In genomic region chr4:26861434-26862186, GRCh38 we compare ENCODE assay signal across 8 cellular contexts.
DNase-seq lines count a peak whose midpoint lies in the region; ATAC-seq and TF ChIP-seq lines count a peak whose summit lies in the region.

No MANE protein-coding gene starts in this region.

- no peak for TF ChIP-seq CTCF in epithelial cell of esophagus (IDR thresholded peaks at IDR 0.05; ENCODE audit: insufficient read depth, low read depth, low read length, missing control alignments)

- H3K27me3 ChIP-seq in BLaER1 (no peaks in the 10 kb centered on the region), mucosa of rectum (ENCODE audit: control insufficient read depth in 2 of 2, insufficient read depth in 2 of 2, low read length in 2 of 2) (no peaks in the 10 kb centered on the region)

- peak; percentile 16 for DNase-seq in NK-92 (lab: John Stamatoyannopoulos, UW; ENCODE audit: unreplicated experiment)
- peak; percentile 83 for DNase-seq in activated CD8-positive, alpha-beta memory T cell treated with anti-CD3 and anti-CD28 coated beads, Interleukin-2, amount 50 U/mL, for 48 hours
- DNase-seq in epithelial cell of esophagus (ENCODE audit: low read depth) = peak; percentile 64
- peak; percentile 42 to 49 for DNase-seq in stimulated activated CD8-positive, alpha-beta memory T cell treated with anti-CD3 and anti-CD28 coated beads, Interleukin-7, amount 100 ng/mL, for 1 hour (ENCODE audit: low read depth in 2 of 2)

- no peaks in the 10 kb centered on the region; the same call in 1 of the 2 replicates for H3K9me3 ChIP-seq in BLaER1
- H3K9me3 ChIP-seq in mucosa of rectum (ENCODE audit: control insufficient read depth in 2 of 2, low read length in 2 of 2) = no peaks in the 10 kb centered on the region

- H3K36me3 ChIP-seq in BLaER1 = peaks cover 6% of the 10 kb centered on the region; the same call in 1 of the 2 replicates
- no peaks in the 10 kb centered on the region for H3K36me3 ChIP-seq in mucosa of rectum (ENCODE audit: control insufficient read depth in 2 of 2, insufficient read depth in 2 of 2, low read length in 2 of 2)

- H3K27ac ChIP-seq in BLaER1 (peak overlapping the region; percentile 96), mucosa of rectum (ENCODE audit: low read depth in 2 of 2, low read length in 2 of 2) (peak overlapping the region; percentile 91 to 92)

- H3K9ac ChIP-seq in BLaER1 (peak overlapping the region; percentile 94), mucosa of rectum (ENCODE audit: low read depth in 1 of 2, low read length in 2 of 2) (peak overlapping the region; percentile 74 to 80)

- H4K20me1 ChIP-seq in BLaER1 = peaks cover 42% of the 10 kb centered on the region

- H3K4me3 ChIP-seq in BLaER1 = peak overlapping the region; percentile 95
- peak overlapping the region; percentile 82 for H3K4me3 ChIP-seq in epithelial cell of esophagus (ENCODE audit: low read length)
- peak overlapping the region; percentile 86 to 95 for H3K4me3 ChIP-seq in mucosa of rectum (ENCODE audit: low read length in 2 of 2)

- ATAC-seq in GM19328 (IDR thresholded peaks at IDR 0.05; ENCODE audit: unreplicated experiment) = peak; percentile 31
- ATAC-seq in HG03457 (IDR thresholded peaks at IDR 0.05; ENCODE audit: unreplicated experiment) = peak; percentile 28

- H3K4me2 ChIP-seq in BLaER1 = peak overlapping the region; percentile 86

- peaks cover 48% of the 10 kb centered on the region for H3K4me1 ChIP-seq in BLaER1
- peaks cover 28 to 29% of the 10 kb centered on the region in 2 donors for H3K4me1 ChIP-seq in mucosa of rectum (ENCODE audit: control insufficient read depth in 2 of 2, insufficient read depth in 2 of 2, low read length in 2 of 2)

Comparison
In these comparisons a context has a peak if more than half of its experiments do, and no peak if none do; other contexts are left out.
1. Peak in every context shown above with its lines: DNase-seq, ATAC-seq, H3K4me3 ChIP-seq and H3K27ac ChIP-seq.
2. DNase-seq: peak in every context shown above with its lines; median percentile 83 in activated CD8-positive, alpha-beta memory T cell treated with anti-CD3 and anti-CD28 coated beads, Interleukin-2, amount 50 U/mL, for 48 hours; 64 in epithelial cell of esophagus; 46 in stimulated activated CD8-positive, alpha-beta memory T cell treated with anti-CD3 and anti-CD28 coated beads, Interleukin-7, amount 100 ng/mL, for 1 hour; 16 in NK-92.